ENCODE assay signal across 20 cellular contexts in genomic region chr9:127176631-127177030, GRCh38. TPM values are rescaled to one million over a fixed set of nuclear protein-coding genes. Genes with fewer than 3 reads are reported as not detected.
DNase-seq lines count a peak whose midpoint lies in the region; ATAC-seq and TF ChIP-seq lines count a peak whose summit lies in the region.
"Had no signal": no experiment of that assay in that cellular context is flagged by ENCODE, and none has a peak within 500 bp of the region (broad histone marks: within the 10 kb centered on the region; RNA-seq: fewer than 3 reads in every experiment).

No MANE protein-coding gene starts in this region.

- peak overlapping the region in 9 of 11 experiments; percentile 45 to 83 (median 71); a peak in 17 of 22 replicates for H3K4me2 ChIP-seq in BLaER1 treated with 17β-estradiol and CSF1 and Interleukin-3, amounts not matched to agents 10 nM and 100 nM
- no peak overlapping the region for H3K4me2 ChIP-seq in trophoblast cell (ENCODE audit: low read length)
- H3K4me2 ChIP-seq: KMS-11 had no signal

- H3K4ac ChIP-seq in trophoblast cell (ENCODE audit: low read depth, low read length), result no peak overlapping the region

- peak overlapping the region in 8 of 11 experiments; percentile 63 to 98 (median 78); a peak in 12 of 22 replicates for H3K27ac ChIP-seq in BLaER1 treated with 17β-estradiol and CSF1 and Interleukin-3, amounts not matched to agents 10 nM and 100 nM
- H3K27ac ChIP-seq in RWPE2 (ENCODE audit: poor library complexity, severe bottlenecking), result no peak overlapping the region
- no peak overlapping the region for H3K27ac ChIP-seq in trophoblast cell (ENCODE audit: low read depth, low read length)
- H3K27ac ChIP-seq: C4-2B, KMS-11, Peyer's patch had no signal

- H3K9me3 ChIP-seq in BLaER1 treated with 17β-estradiol and CSF1 and Interleukin-3, amounts not matched to agents 10 nM and 100 nM (replicated peaks in 1 of 11), result no peaks in the 10 kb centered on the region
- H3K9me3 ChIP-seq in RWPE2 (ENCODE audit: severe bottlenecking) (no peaks in the 10 kb centered on the region), trophoblast cell (ENCODE audit: insufficient read depth, low read depth, low read length) (no peaks in the 10 kb centered on the region)
- H3K9me3 ChIP-seq: Peyer's patch had no signal

- no peak overlapping the region for H3K4me3 ChIP-seq in BLaER1 treated with 17β-estradiol and CSF1 and Interleukin-3, amounts not matched to agents 10 nM and 100 nM
- H3K4me3 ChIP-seq in RWPE2 (ENCODE audit: severe bottlenecking) (no peak overlapping the region), foreskin fibroblast (ENCODE audit: low read depth in 1 of 2, low read length in 2 of 2) (no peak overlapping the region), trophoblast cell (ENCODE audit: low read depth, low read length) (no peak overlapping the region)
- H3K4me3 ChIP-seq: GM12878, Peyer's patch had no signal

- no peaks in the 10 kb centered on the region for H3K36me3 ChIP-seq in BLaER1 treated with 17β-estradiol and CSF1 and Interleukin-3, amounts not matched to agents 10 nM and 100 nM
- H3K36me3 ChIP-seq in RWPE2 (ENCODE audit: low read depth), result no peaks in the 10 kb centered on the region
- no peaks in the 10 kb centered on the region for H3K36me3 ChIP-seq in trophoblast cell (ENCODE audit: control insufficient read depth in 1 of 2, insufficient read depth in 2 of 2, low read length in 2 of 2)

- no peak overlapping the region for H2AFZ ChIP-seq in trophoblast cell (ENCODE audit: insufficient read depth, low read length, poor library complexity)

- no peak for ATAC-seq in RWPE2 (ENCODE audit: low read depth)
- ATAC-seq: GM12878, HepG2 had no signal

- peaks cover 5% of the 10 kb centered on the region for H3K27me3 Mint-ChIP-seq in glutamatergic neuron (ENCODE audit: unreplicated experiment)

- no peaks in the 10 kb centered on the region for H4K20me1 ChIP-seq in BLaER1 treated with 17β-estradiol and CSF1 and Interleukin-3, amounts not matched to agents 10 nM and 100 nM

- DNase-seq in RWPE2 (ENCODE audit: low spot score) (peak; percentile 30), glutamatergic neuron (peak; percentile 3), posterior vena cava (ENCODE audit: low spot score) (peak; percentile 28), NCI-H82 (lab: John Stamatoyannopoulos, UW) (no peak), foreskin fibroblast (no peak), OCI-M2 (lab: John Stamatoyannopoulos, UW; ENCODE audit: unreplicated experiment) (no peak), trophoblast cell (no peak)
- DNase-seq: DMS 273 treated with DMSO at 0.1 percent for 48 hours, GDM1, NCI-H1048, NCI-H2081 treated with DMSO at 0.1 percent for 48 hours, NCI-H510A treated with DMSO at 0.1 percent for 48 hours, SHP77 treated with DMSO at 0.1 percent for 48 hours had no signal

- H3K14ac ChIP-seq in trophoblast cell (ENCODE audit: low read length), result no peak overlapping the region

- intact Hi-C loops in posterior vena cava (cut with DNase I), result no loop called here

- no peak overlapping the region for H3K4me3 Mint-ChIP-seq in glutamatergic neuron (ENCODE audit: unreplicated experiment)

- no peak overlapping the region for H2BK12ac ChIP-seq in trophoblast cell (ENCODE audit: low read length)

- no peak overlapping the region for H3K18ac ChIP-seq in trophoblast cell (ENCODE audit: low read length)

- peaks cover 2% of the 10 kb centered on the region for H3K9me3 Mint-ChIP-seq in glutamatergic neuron (ENCODE audit: unreplicated experiment)

- peaks cover 0 to 13% (median 0%) of the 10 kb centered on the region in 11 experiments; a peak in 3 of 22 replicates for H3K27me3 ChIP-seq in BLaER1 treated with 17β-estradiol and CSF1 and Interleukin-3, amounts not matched to agents 10 nM and 100 nM
- H3K27me3 ChIP-seq in RWPE2 (ENCODE audit: insufficient read depth, poor library complexity, severe bottlenecking) (no peaks in the 10 kb centered on the region), trophoblast cell (ENCODE audit: insufficient read depth, low read length) (no peaks in the 10 kb centered on the region)
- H3K27me3 ChIP-seq: Peyer's patch had no signal

- no CpG with 5 or more reads among the region's 3 CpGs for WGBS in trophoblast cell (ENCODE audit: extremely low coverage, insufficient coverage, insufficient read length)

- H3K79me2 ChIP-seq in trophoblast cell (ENCODE audit: control insufficient read depth, insufficient read depth, low read length, poor library complexity), result no peaks in the 10 kb centered on the region

- peak overlapping the region; percentile 36 for H3K27ac Mint-ChIP-seq in glutamatergic neuron (ENCODE audit: unreplicated experiment)

- H3K23ac ChIP-seq in trophoblast cell (ENCODE audit: low read length), result no peak overlapping the region

- H2AK5ac ChIP-seq in trophoblast cell (ENCODE audit: low read length), result no peak overlapping the region

- no peak overlapping the region for H4K12ac ChIP-seq in trophoblast cell (ENCODE audit: low read depth, low read length)

- H2BK120ac ChIP-seq in trophoblast cell (ENCODE audit: insufficient read depth, low read length, poor library complexity), result no peak overlapping the region

- H4K8ac ChIP-seq in trophoblast cell (ENCODE audit: low read depth, low read length), result no peak overlapping the region

- no peaks in the 10 kb centered on the region for H3K79me1 ChIP-seq in trophoblast cell (ENCODE audit: low read length)

- peaks cover 9% of the 10 kb centered on the region for H3K4me1 Mint-ChIP-seq in glutamatergic neuron (ENCODE audit: low read depth, unreplicated experiment)

- no peak overlapping the region for H4K91ac ChIP-seq in trophoblast cell (ENCODE audit: low read depth, low read length)

- TF ChIP-seq CTCF in RWPE2 (IDR thresholded peaks at IDR 0.05; ENCODE audit: poor library complexity, severe bottlenecking) (no peak), glutamatergic neuron (IDR thresholded peaks at IDR 0.05; ENCODE audit: partially characterized antibody, unreplicated experiment) (no peak), foreskin fibroblast (IDR thresholded peaks at IDR 0.05; ENCODE audit: low read depth, low read length) (no peak)

- H3K4me1 ChIP-seq in BLaER1 treated with 17β-estradiol and CSF1 and Interleukin-3, amounts not matched to agents 10 nM and 100 nM, result peaks cover 24 to 94% (median 65%) of the 10 kb centered on the region in 10 experiments
- H3K4me1 ChIP-seq in RWPE2 (ENCODE audit: insufficient read depth, poor library complexity, severe bottlenecking), result no peaks in the 10 kb centered on the region
- peaks cover 2 to 9% of the 10 kb centered on the region in 2 experiments for H3K4me1 ChIP-seq in trophoblast cell (ENCODE audit: control insufficient read depth in 1 of 2, insufficient read depth in 2 of 2, low read length in 2 of 2)
- H3K4me1 ChIP-seq: Peyer's patch had no signal

- no peak overlapping the region for H2BK5ac ChIP-seq in trophoblast cell (ENCODE audit: low read depth, low read length, poor library complexity)

- H3K9ac ChIP-seq in BLaER1 treated with 17β-estradiol and CSF1 and Interleukin-3, amounts not matched to agents 10 nM and 100 nM, result peak overlapping the region in 3 of 11 experiments; percentile 23 to 71 (median 36); a peak in 3 of 22 replicates
- H3K9ac ChIP-seq in trophoblast cell (ENCODE audit: low read length), result no peak overlapping the region
- H3K9ac ChIP-seq: KMS-11 had no signal

- no peaks in the 10 kb centered on the region for H3K36me3 Mint-ChIP-seq in glutamatergic neuron (ENCODE audit: unreplicated experiment)

RNA-seq across cellular contexts. Expression of gene ANGPTL2, which starts 54.2 kb away (rescaled TPM):
- 55.5 TPM for total RNA-seq in glutamatergic neuron (ENCODE audit: unreplicated experiment)
- total RNA-seq in posterior vena cava, result 10 to 100 TPM; 45.7 to 55.9 TPM
- polyA plus RNA-seq in trophoblast cell (2013), result 2.9 and 3.5 TPM in 2 replicates
- total RNA-seq: MCF 10A had no signal

Comparison
In these comparisons a context has a peak if more than half of its experiments do, and no peak if none do; other contexts are left out.
1. H3K27ac ChIP-seq: peak in BLaER1 treated with 17β-estradiol and CSF1 and Interleukin-3, amounts not matched to agents 10 nM and 100 nM (8 of 11); none in RWPE2 (single experiment) and trophoblast cell (single experiment).
2. DNase-seq: peak in RWPE2 (single experiment), glutamatergic neuron (single experiment) and posterior vena cava (single experiment); none in NCI-H82 (single experiment), foreskin fibroblast (0 of 2), OCI-M2 (single experiment) and trophoblast cell (0 of 2).